Comparison of ENCODE assay signal across 19 cellular contexts in the genomic region with DNA sequence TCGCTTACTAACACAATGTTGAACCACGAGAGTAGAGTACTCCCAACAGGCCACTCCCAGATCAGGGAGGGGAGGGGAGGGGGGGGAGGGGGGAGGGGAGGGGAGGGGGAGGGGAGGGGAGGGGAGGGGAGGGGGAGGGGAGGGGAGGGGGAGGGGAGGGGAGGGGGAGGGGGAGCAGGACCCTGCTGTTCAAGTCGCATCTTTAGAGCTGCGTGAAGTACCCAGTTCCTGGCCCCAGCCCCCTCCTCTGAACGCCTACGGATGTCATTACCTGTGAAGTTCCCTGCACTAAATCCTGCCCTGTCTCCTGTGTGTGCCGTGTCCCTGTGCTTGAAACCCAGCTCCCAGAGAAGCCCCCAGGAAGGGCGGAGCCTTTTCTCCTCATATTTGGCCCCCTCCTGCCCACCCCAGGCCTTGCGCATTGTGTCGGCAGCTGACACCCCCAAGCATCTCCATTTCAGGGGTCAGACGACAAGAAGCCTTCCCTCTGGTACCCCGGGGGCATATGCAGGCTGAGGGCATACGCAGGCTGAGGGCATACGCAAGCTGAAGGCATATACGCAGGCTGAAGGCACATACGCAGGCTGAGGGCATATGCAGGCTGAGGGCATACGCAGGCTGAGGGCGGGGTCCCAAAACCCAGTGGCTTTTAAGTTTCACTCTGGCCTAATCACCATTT.
DNase-seq lines count a peak whose midpoint lies in the region; ATAC-seq and TF ChIP-seq lines count a peak whose summit lies in the region.
"Had no signal": no experiment of that assay in that cellular context is flagged by ENCODE, and none has a peak within 500 bp of the region (broad histone marks: within the 10 kb centered on the region; RNA-seq: fewer than 3 reads in every experiment).

No MANE protein-coding gene starts in this region.

- CTCF ChIA-PET in activated CD8-positive, alpha-beta memory T cell treated with anti-CD3 and anti-CD28 coated beads, Interleukin-2, amount 10 ng/mL, durations not matched to agents 7 days and 5 days (lab: Charles Lee): no interaction called here

- H3K4me3 Mint-ChIP-seq in activated CD8-positive, alpha-beta memory T cell treated with anti-CD3 and anti-CD28 coated beads, Interleukin-2, amount 10 ng/mL, durations not matched to agents 7 days and 5 days: no peak overlapping the region
- H3K4me3 Mint-ChIP-seq in HFFc6 (no peak overlapping the region), chondrocyte (ENCODE audit: unreplicated experiment) (no peak overlapping the region)
- H3K4me3 Mint-ChIP-seq: B cell had no signal

- TF ChIP-seq CTCF in HFFc6 (IDR thresholded peaks at IDR 0.05) (no peak), chondrocyte (IDR thresholded peaks at IDR 0.05) (no peak), upper lobe of left lung (IDR thresholded peaks at IDR 0.05) (no peak)

- H3K9me3 ChIP-seq in trophoblast cell (ENCODE audit: insufficient read depth, low read depth, low read length) (no peaks in the 10 kb centered on the region), upper lobe of left lung (no peaks in the 10 kb centered on the region)
- H3K9me3 ChIP-seq: MG63, SJCRH30 had no signal

- H4K8ac ChIP-seq in trophoblast cell (ENCODE audit: low read depth, low read length): no peak overlapping the region

- H3K9ac ChIP-seq in trophoblast cell (ENCODE audit: low read length): no peak overlapping the region

- H3K27ac Mint-ChIP-seq in activated CD8-positive, alpha-beta memory T cell treated with anti-CD3 and anti-CD28 coated beads, Interleukin-2, amount 10 ng/mL, durations not matched to agents 7 days and 5 days: no peak overlapping the region
- H3K27ac Mint-ChIP-seq in HFFc6 (no peak overlapping the region), chondrocyte (ENCODE audit: unreplicated experiment) (peak overlapping the region; percentile 12)
- H3K27ac Mint-ChIP-seq: B cell, H9 had no signal

- no peak overlapping the region for H3K18ac ChIP-seq in trophoblast cell (ENCODE audit: low read length)

- H3K23ac ChIP-seq in trophoblast cell (ENCODE audit: low read length): no peak overlapping the region

- ATAC-seq in activated CD8-positive, alpha-beta memory T cell treated with anti-CD3 and anti-CD28 coated beads, Interleukin-2, amount 10 ng/mL, durations not matched to agents 7 days and 5 days: peak; percentile 27
- no peak for ATAC-seq in upper lobe of left lung (ENCODE audit: low FRiP score in 2 of 2)
- ATAC-seq: PC-3 had no signal

- H3K27me3 Mint-ChIP-seq in activated CD8-positive, alpha-beta memory T cell treated with anti-CD3 and anti-CD28 coated beads, Interleukin-2, amount 10 ng/mL, durations not matched to agents 7 days and 5 days: peaks cover 7% of the 10 kb centered on the region
- H3K27me3 Mint-ChIP-seq in HFFc6 (ENCODE audit: insufficient read depth) (peaks cover 13% of the 10 kb centered on the region), chondrocyte (ENCODE audit: low read depth) (no peaks in the 10 kb centered on the region)

- no peak overlapping the region for H2BK120ac ChIP-seq in trophoblast cell (ENCODE audit: insufficient read depth, low read length, poor library complexity)

- no peaks in the 10 kb centered on the region for H3K79me2 ChIP-seq in trophoblast cell (ENCODE audit: control insufficient read depth, insufficient read depth, low read length, poor library complexity)

- no peaks in the 10 kb centered on the region for H3K36me3 ChIP-seq in trophoblast cell (ENCODE audit: control insufficient read depth in 1 of 2, insufficient read depth in 2 of 2, low read length in 2 of 2)
- no peaks in the 10 kb centered on the region for H3K36me3 ChIP-seq in upper lobe of left lung
- H3K36me3 ChIP-seq: MG63, SJCRH30 had no signal

- H3K4ac ChIP-seq in trophoblast cell (ENCODE audit: low read depth, low read length): no peak overlapping the region

- H3K36me3 Mint-ChIP-seq in activated CD8-positive, alpha-beta memory T cell treated with anti-CD3 and anti-CD28 coated beads, Interleukin-2, amount 10 ng/mL, durations not matched to agents 7 days and 5 days: no peaks in the 10 kb centered on the region
- H3K36me3 Mint-ChIP-seq in HFFc6 (ENCODE audit: low read depth): 0 out of 2 replicates have a peak, but pooled peaks cover 2% of the 10 kb centered on the region
- no peaks in the 10 kb centered on the region for H3K36me3 Mint-ChIP-seq in chondrocyte (ENCODE audit: low read depth)

- no peak for TF ChIP-seq POLR2A in upper lobe of left lung (IDR thresholded peaks at IDR 0.05)

- H2BK5ac ChIP-seq in trophoblast cell (ENCODE audit: low read depth, low read length, poor library complexity): no peak overlapping the region

- no peak for TF ChIP-seq EP300 in upper lobe of left lung (IDR thresholded peaks at IDR 0.05)

- WGBS in trophoblast cell (ENCODE audit: extremely low coverage, insufficient coverage, insufficient read length): no CpG with 5 or more reads among the region's 18 CpGs
- WGBS in upper lobe of left lung, 2 donors: 90 to 93% methylated on average over 12 to 18 of the region's 18 CpGs

- no peaks in the 10 kb centered on the region for H3K79me1 ChIP-seq in trophoblast cell (ENCODE audit: low read length)

- H2AK5ac ChIP-seq in trophoblast cell (ENCODE audit: low read length): no peak overlapping the region

- no peak overlapping the region for H3K27ac ChIP-seq in trophoblast cell (ENCODE audit: low read depth, low read length)
- no peak overlapping the region for H3K27ac ChIP-seq in upper lobe of left lung
- H3K27ac ChIP-seq: SJCRH30 had no signal

- H3K4me3 ChIP-seq in trophoblast cell (ENCODE audit: low read depth, low read length): no peak overlapping the region
- H3K4me3 ChIP-seq in upper lobe of left lung: no peak overlapping the region
- H3K4me3 ChIP-seq: MG63, SJCRH30 had no signal

- DNase-seq in activated CD8-positive, alpha-beta memory T cell treated with anti-CD3 and anti-CD28 coated beads, Interleukin-2, amount 10 ng/mL, durations not matched to agents 7 days and 5 days: no peak
- no peak for DNase-seq in activated CD8-positive, alpha-beta memory T cell treated with anti-CD3 and anti-CD28 coated beads for 24 hours
- DNase-seq in HFFc6: peak; percentile 7
- DNase-seq in chondrocyte (ENCODE audit: low spot score): peak; percentile 59
- peak; percentile 2 to 41 for DNase-seq in trophoblast cell
- no peak for DNase-seq in DMS79 (lab: John Stamatoyannopoulos, UW)
- DNase-seq in upper lobe of left lung: no peak
- no peak for DNase-seq in NCI-H128 (lab: John Stamatoyannopoulos, UW; ENCODE audit: unreplicated experiment)
- DNase-seq: GF-D8, H9, Kasumi-1, MG63, NCI-H1105, NCI-H187, NCI-H226, NCI-H524 treated with DMSO at 0.1 percent for 48 hours, PC-3, SJCRH30 had no signal

- H4K12ac ChIP-seq in trophoblast cell (ENCODE audit: low read depth, low read length): no peak overlapping the region

- H3K14ac ChIP-seq in trophoblast cell (ENCODE audit: low read length): no peak overlapping the region

- H4K91ac ChIP-seq in trophoblast cell (ENCODE audit: low read depth, low read length): no peak overlapping the region

- H3K4me2 ChIP-seq in trophoblast cell (ENCODE audit: low read length): no peak overlapping the region

- peaks cover 2% of the 10 kb centered on the region for H3K4me1 Mint-ChIP-seq in activated CD8-positive, alpha-beta memory T cell treated with anti-CD3 and anti-CD28 coated beads, Interleukin-2, amount 10 ng/mL, durations not matched to agents 7 days and 5 days
- H3K4me1 Mint-ChIP-seq in HFFc6 (ENCODE audit: low read depth) (peaks cover 12% of the 10 kb centered on the region), chondrocyte (ENCODE audit: low read depth) (peaks cover 14% of the 10 kb centered on the region)

- H3K4me1 ChIP-seq in trophoblast cell (ENCODE audit: control insufficient read depth in 1 of 2, insufficient read depth in 2 of 2, low read length in 2 of 2): peaks cover 6 to 12% of the 10 kb centered on the region in 2 experiments
- H3K4me1 ChIP-seq in upper lobe of left lung: no peaks in the 10 kb centered on the region

- no peaks in the 10 kb centered on the region for H3K27me3 ChIP-seq in trophoblast cell (ENCODE audit: insufficient read depth, low read length)
- no peaks in the 10 kb centered on the region for H3K27me3 ChIP-seq in upper lobe of left lung
- H3K27me3 ChIP-seq: MG63, SJCRH30 had no signal

- no peaks in the 10 kb centered on the region for H3K9me3 Mint-ChIP-seq in activated CD8-positive, alpha-beta memory T cell treated with anti-CD3 and anti-CD28 coated beads, Interleukin-2, amount 10 ng/mL, durations not matched to agents 7 days and 5 days (ENCODE audit: low read depth)
- H3K9me3 Mint-ChIP-seq in HFFc6: peaks cover 2% of the 10 kb centered on the region; the same call in 1 of the 2 replicates
- no peaks in the 10 kb centered on the region for H3K9me3 Mint-ChIP-seq in chondrocyte (ENCODE audit: low read depth)

- no peak overlapping the region for H2AFZ ChIP-seq in trophoblast cell (ENCODE audit: insufficient read depth, low read length, poor library complexity)

- H2BK12ac ChIP-seq in trophoblast cell (ENCODE audit: low read length): no peak overlapping the region

Comparison
In these comparisons a context has a peak if more than half of its experiments do, and no peak if none do; other contexts are left out.
1. DNase-seq: peak in HFFc6 (single experiment), chondrocyte (single experiment) and trophoblast cell (2 of 2); none in activated CD8-positive, alpha-beta memory T cell treated with anti-CD3 and anti-CD28 coated beads, Interleukin-2, amount 10 ng/mL, durations not matched to agents 7 days and 5 days (single experiment), activated CD8-positive, alpha-beta memory T cell treated with anti-CD3 and anti-CD28 coated beads for 24 hours (single experiment), DMS79 (single experiment), upper lobe of left lung (0 of 2) and NCI-H128 (single experiment).